1 cellular context compared by ENCODE assay signal in genomic region chr16:70551788-70552187, GRCh38.
TF ChIP-seq lines count a peak whose summit lies in the region.

No MANE protein-coding gene starts in this region.

TF ChIP-seq in GM23338, 12 proteins besides CTCF, POLR2A, EP300 and RAD21 (continued from another document):
- TF ChIP-seq, protein P1, sequence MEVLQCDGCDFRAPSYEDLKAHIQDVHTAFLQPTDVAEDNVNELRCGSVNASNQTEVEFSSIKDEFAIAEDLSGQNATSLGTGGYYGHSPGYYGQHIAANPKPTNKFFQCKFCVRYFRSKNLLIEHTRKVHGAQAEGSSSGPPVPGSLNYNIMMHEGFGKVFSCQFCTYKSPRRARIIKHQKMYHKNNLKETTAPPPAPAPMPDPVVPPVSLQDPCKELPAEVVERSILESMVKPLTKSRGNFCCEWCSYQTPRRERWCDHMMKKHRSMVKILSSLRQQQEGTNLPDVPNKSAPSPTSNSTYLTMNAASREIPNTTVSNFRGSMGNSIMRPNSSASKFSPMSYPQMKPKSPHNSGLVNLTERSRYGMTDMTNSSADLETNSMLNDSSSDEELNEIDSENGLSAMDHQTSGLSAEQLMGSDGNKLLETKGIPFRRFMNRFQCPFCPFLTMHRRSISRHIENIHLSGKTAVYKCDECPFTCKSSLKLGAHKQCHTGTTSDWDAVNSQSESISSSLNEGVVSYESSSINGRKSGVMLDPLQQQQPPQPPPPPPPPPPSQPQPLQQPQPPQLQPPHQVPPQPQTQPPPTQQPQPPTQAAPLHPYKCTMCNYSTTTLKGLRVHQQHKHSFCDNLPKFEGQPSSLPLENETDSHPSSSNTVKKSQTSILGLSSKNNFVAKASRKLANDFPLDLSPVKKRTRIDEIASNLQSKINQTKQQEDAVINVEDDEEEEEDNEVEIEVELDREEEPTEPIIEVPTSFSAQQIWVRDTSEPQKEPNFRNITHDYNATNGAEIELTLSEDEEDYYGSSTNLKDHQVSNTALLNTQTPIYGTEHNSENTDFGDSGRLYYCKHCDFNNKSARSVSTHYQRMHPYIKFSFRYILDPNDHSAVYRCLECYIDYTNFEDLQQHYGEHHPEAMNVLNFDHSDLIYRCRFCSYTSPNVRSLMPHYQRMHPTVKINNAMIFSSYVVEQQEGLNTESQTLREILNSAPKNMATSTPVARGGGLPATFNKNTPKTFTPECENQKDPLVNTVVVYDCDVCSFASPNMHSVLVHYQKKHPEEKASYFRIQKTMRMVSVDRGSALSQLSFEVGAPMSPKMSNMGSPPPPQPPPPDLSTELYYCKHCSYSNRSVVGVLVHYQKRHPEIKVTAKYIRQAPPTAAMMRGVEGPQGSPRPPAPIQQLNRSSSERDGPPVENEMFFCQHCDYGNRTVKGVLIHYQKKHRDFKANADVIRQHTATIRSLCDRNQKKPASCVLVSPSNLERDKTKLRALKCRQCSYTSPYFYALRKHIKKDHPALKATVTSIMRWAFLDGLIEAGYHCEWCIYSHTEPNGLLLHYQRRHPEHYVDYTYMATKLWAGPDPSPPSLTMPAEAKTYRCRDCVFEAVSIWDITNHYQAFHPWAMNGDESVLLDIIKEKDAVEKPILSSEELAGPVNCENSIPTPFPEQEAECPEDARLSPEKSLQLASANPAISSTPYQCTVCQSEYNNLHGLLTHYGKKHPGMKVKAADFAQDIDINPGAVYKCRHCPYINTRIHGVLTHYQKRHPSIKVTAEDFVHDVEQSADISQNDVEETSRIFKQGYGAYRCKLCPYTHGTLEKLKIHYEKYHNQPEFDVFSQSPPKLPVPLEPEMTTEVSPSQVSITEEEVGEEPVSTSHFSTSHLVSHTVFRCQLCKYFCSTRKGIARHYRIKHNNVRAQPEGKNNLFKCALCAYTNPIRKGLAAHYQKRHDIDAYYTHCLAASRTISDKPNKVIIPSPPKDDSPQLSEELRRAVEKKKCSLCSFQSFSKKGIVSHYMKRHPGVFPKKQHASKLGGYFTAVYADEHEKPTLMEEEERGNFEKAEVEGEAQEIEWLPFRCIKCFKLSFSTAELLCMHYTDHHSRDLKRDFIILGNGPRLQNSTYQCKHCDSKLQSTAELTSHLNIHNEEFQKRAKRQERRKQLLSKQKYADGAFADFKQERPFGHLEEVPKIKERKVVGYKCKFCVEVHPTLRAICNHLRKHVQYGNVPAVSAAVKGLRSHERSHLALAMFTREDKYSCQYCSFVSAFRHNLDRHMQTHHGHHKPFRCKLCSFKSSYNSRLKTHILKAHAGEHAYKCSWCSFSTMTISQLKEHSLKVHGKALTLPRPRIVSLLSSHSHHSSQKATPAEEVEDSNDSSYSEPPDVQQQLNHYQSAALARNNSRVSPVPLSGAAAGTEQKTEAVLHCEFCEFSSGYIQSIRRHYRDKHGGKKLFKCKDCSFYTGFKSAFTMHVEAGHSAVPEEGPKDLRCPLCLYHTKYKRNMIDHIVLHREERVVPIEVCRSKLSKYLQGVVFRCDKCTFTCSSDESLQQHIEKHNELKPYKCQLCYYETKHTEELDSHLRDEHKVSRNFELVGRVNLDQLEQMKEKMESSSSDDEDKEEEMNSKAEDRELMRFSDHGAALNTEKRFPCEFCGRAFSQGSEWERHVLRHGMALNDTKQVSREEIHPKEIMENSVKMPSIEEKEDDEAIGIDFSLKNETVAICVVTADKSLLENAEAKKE (CRISPR knock-in tag; IDR thresholded peaks at IDR 0.05): no peak
- TF ChIP-seq JUNB (IDR thresholded peaks at IDR 0.05; ENCODE audit: unreplicated experiment) (no peak), POLR2AphosphoS5 (IDR thresholded peaks at IDR 0.05; ENCODE audit: low read depth) (no peak), ZNF331 (CRISPR knock-in tag; IDR thresholded peaks at IDR 0.05; ENCODE audit: low read depth) (no peak), ZNF114 (CRISPR knock-in tag; IDR thresholded peaks at IDR 0.05) (no peak), ETS1 (IDR thresholded peaks at IDR 0.05) (no peak), EZH2 (IDR thresholded peaks at IDR 0.05; ENCODE audit: low read depth, unreplicated experiment) (no peak), EZH2phosphoT487 (IDR thresholded peaks at IDR 0.05; ENCODE audit: unreplicated experiment) (no peak), STAT1 (IDR thresholded peaks at IDR 0.05; ENCODE audit: unreplicated experiment) (no peak), NANOG (IDR thresholded peaks at IDR 0.05; ENCODE audit: borderline replicate concordance) (no peak)
- TF ChIP-seq, protein P2, sequence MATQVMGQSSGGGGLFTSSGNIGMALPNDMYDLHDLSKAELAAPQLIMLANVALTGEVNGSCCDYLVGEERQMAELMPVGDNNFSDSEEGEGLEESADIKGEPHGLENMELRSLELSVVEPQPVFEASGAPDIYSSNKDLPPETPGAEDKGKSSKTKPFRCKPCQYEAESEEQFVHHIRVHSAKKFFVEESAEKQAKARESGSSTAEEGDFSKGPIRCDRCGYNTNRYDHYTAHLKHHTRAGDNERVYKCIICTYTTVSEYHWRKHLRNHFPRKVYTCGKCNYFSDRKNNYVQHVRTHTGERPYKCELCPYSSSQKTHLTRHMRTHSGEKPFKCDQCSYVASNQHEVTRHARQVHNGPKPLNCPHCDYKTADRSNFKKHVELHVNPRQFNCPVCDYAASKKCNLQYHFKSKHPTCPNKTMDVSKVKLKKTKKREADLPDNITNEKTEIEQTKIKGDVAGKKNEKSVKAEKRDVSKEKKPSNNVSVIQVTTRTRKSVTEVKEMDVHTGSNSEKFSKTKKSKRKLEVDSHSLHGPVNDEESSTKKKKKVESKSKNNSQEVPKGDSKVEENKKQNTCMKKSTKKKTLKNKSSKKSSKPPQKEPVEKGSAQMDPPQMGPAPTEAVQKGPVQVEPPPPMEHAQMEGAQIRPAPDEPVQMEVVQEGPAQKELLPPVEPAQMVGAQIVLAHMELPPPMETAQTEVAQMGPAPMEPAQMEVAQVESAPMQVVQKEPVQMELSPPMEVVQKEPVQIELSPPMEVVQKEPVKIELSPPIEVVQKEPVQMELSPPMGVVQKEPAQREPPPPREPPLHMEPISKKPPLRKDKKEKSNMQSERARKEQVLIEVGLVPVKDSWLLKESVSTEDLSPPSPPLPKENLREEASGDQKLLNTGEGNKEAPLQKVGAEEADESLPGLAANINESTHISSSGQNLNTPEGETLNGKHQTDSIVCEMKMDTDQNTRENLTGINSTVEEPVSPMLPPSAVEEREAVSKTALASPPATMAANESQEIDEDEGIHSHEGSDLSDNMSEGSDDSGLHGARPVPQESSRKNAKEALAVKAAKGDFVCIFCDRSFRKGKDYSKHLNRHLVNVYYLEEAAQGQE (IDR thresholded peaks at IDR 0.05; ENCODE audit: unreplicated experiment): no peak
